31 cellular contexts compared by ENCODE assay signal in the genomic region with DNA sequence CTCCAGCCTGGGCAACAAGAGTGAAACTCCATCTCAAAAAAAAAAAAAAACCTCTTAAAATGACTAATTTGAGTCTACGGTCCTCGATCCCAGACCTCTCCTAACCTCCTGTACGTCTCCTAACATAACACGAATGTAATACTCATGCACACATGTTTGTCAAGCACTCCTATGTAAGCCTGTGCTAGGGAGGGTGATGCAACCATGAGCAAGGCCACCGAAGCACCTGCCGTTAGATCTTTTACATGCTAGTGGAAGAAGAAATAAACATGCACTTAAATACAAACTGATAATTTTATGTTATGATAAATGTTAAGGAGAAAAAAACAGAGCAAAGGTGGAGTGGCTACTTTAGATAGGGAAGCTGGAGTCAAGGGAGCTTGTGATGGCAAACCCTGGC.
"Had no signal": no experiment of that assay in that cellular context is flagged by ENCODE, and none has a peak within 500 bp of the region (broad histone marks: within the 10 kb centered on the region; RNA-seq: fewer than 3 reads in every experiment).

No MANE protein-coding gene starts in this region.

- H3K9me3 Mint-ChIP-seq: activated CD4-positive, alpha-beta memory T cell treated with anti-CD3 and anti-CD28 coated beads, Interleukin-2, amount 10 ng/mL, durations not matched to agents 7 days and 5 days; activated naive CD4-positive, alpha-beta T cell treated with anti-CD3 and anti-CD28 coated beads, Interleukin-2, amount 50 U/mL, for 24 hours; activated naive CD8-positive, alpha-beta T cell treated with anti-CD3 and anti-CD28 coated beads, Interleukin-2, amount 10 ng/mL, durations not matched to agents 7 days and 5 days; activated T-helper 2 cell treated with anti-CD3 and anti-CD28 coated beads, Interferon-gamma antibody, Interleukin-2, Interleukin-4, amounts not matched to agents 10 μg/mL and 5 μg/mL and 100 μg/mL, durations not matched to agents 14 hours and 24 hours and 36 hours; central memory CD8-positive, alpha-beta T cell had no signal

- DNase-seq: activated CD4-positive, alpha-beta memory T cell treated with anti-CD3 and anti-CD28 coated beads, Interleukin-2, amount 10 ng/mL, durations not matched to agents 7 days and 5 days; activated CD4-positive, alpha-beta T cell treated with anti-CD3 and anti-CD28 coated beads for 1 hour; activated CD4-positive, alpha-beta T cell treated with anti-CD3 and anti-CD28 coated beads for 48 hours; activated CD4-positive, CD25-positive, alpha-beta regulatory T cell; activated CD8-positive, alpha-beta memory T cell treated with anti-CD3 and anti-CD28 coated beads for 24 hours; activated CD8-positive, alpha-beta memory T cell treated with anti-CD3 and anti-CD28 coated beads, Interleukin-2, amount 10 ng/mL, durations not matched to agents 7 days and 5 days; activated CD8-positive, alpha-beta memory T cell treated with anti-CD3 and anti-CD28 coated beads, Interleukin-2, amount 50 U/mL, for 48 hours; activated gamma-delta T cell; activated naive CD4-positive, alpha-beta T cell treated with Interleukin-2 at 50 U/mL for 16 hours; activated naive CD8-positive, alpha-beta T cell treated with anti-CD3 and anti-CD28 coated beads, Interleukin-2, amount 10 ng/mL, durations not matched to agents 7 days and 5 days; activated T-cell treated with anti-CD3 and anti-CD28 coated beads, Interleukin-2, amount 50 U/mL, for 1 hour; amygdala; Karpas-422; NCI-H1105 treated with DMSO at 0.1 percent for 48 hours; NCI-H1436; NCI-H1694; NCI-H2107; NCI-H226; NCI-H446 treated with DMSO at 0.1 percent for 48 hours; NCI-H524; SHP77; SJCRH30; T1000; WERI-Rb-1 had no signal

- H3K27ac Mint-ChIP-seq: activated CD4-positive, alpha-beta memory T cell treated with anti-CD3 and anti-CD28 coated beads, Interleukin-2, amount 10 ng/mL, durations not matched to agents 7 days and 5 days; activated CD8-positive, alpha-beta memory T cell treated with anti-CD3 and anti-CD28 coated beads, Interleukin-2, amount 10 ng/mL, durations not matched to agents 7 days and 5 days; activated naive CD4-positive, alpha-beta T cell treated with anti-CD3 and anti-CD28 coated beads, Interleukin-2, amount 50 U/mL, for 24 hours; activated naive CD8-positive, alpha-beta T cell treated with anti-CD3 and anti-CD28 coated beads, Interleukin-2, amount 10 ng/mL, durations not matched to agents 7 days and 5 days; activated T-helper 2 cell treated with anti-CD3 and anti-CD28 coated beads, Interferon-gamma antibody, Interleukin-2, Interleukin-4, amounts not matched to agents 10 μg/mL and 5 μg/mL and 100 μg/mL, durations not matched to agents 14 hours and 24 hours and 36 hours had no signal

- H3K27ac ChIP-seq: ascending aorta, cardiac muscle cell, SJCRH30, SK-N-MC, WERI-Rb-1 had no signal

- H3K27me3 ChIP-seq: ascending aorta, cardiac muscle cell, SJCRH30 had no signal

- H3K4me3 Mint-ChIP-seq: activated CD4-positive, alpha-beta memory T cell treated with anti-CD3 and anti-CD28 coated beads, Interleukin-2, amount 10 ng/mL, durations not matched to agents 7 days and 5 days; activated CD8-positive, alpha-beta memory T cell treated with anti-CD3 and anti-CD28 coated beads, Interleukin-2, amount 10 ng/mL, durations not matched to agents 7 days and 5 days; activated naive CD4-positive, alpha-beta T cell treated with anti-CD3 and anti-CD28 coated beads, Interleukin-2, amount 50 U/mL, for 24 hours; activated naive CD8-positive, alpha-beta T cell treated with anti-CD3 and anti-CD28 coated beads, Interleukin-2, amount 10 ng/mL, durations not matched to agents 7 days and 5 days; central memory CD8-positive, alpha-beta T cell had no signal

- H3K27me3 Mint-ChIP-seq: activated CD4-positive, alpha-beta memory T cell treated with anti-CD3 and anti-CD28 coated beads, Interleukin-2, amount 10 ng/mL, durations not matched to agents 7 days and 5 days; activated CD8-positive, alpha-beta memory T cell treated with anti-CD3 and anti-CD28 coated beads, Interleukin-2, amount 10 ng/mL, durations not matched to agents 7 days and 5 days; activated naive CD4-positive, alpha-beta T cell treated with anti-CD3 and anti-CD28 coated beads, Interleukin-2, amount 50 U/mL, for 24 hours; activated naive CD8-positive, alpha-beta T cell treated with anti-CD3 and anti-CD28 coated beads, Interleukin-2, amount 10 ng/mL, durations not matched to agents 7 days and 5 days; central memory CD8-positive, alpha-beta T cell had no signal

- H3K4me1 ChIP-seq: ascending aorta, SJCRH30 had no signal

- H3K9me3 ChIP-seq: ascending aorta, SJCRH30 had no signal

- H3K36me3 Mint-ChIP-seq: activated naive CD8-positive, alpha-beta T cell treated with anti-CD3 and anti-CD28 coated beads, Interleukin-2, amount 10 ng/mL, durations not matched to agents 7 days and 5 days had no signal

- H3K4me1 Mint-ChIP-seq: activated CD4-positive, alpha-beta memory T cell treated with anti-CD3 and anti-CD28 coated beads, Interleukin-2, amount 10 ng/mL, durations not matched to agents 7 days and 5 days; activated CD8-positive, alpha-beta memory T cell treated with anti-CD3 and anti-CD28 coated beads, Interleukin-2, amount 10 ng/mL, durations not matched to agents 7 days and 5 days; activated naive CD4-positive, alpha-beta T cell treated with anti-CD3 and anti-CD28 coated beads, Interleukin-2, amount 50 U/mL, for 24 hours; activated naive CD8-positive, alpha-beta T cell treated with anti-CD3 and anti-CD28 coated beads, Interleukin-2, amount 10 ng/mL, durations not matched to agents 7 days and 5 days; central memory CD8-positive, alpha-beta T cell had no signal

- H3K4me3 ChIP-seq: ascending aorta, cardiac muscle cell, SJCRH30, SK-N-MC had no signal

- ATAC-seq: activated CD8-positive, alpha-beta memory T cell treated with anti-CD3 and anti-CD28 coated beads, Interleukin-2, amount 10 ng/mL, durations not matched to agents 7 days and 5 days; Panc1 had no signal

- H3K36me3 ChIP-seq: cardiac muscle cell, SJCRH30, WERI-Rb-1 had no signal
